27 cellular contexts compared by ENCODE assay signal in the genomic region with DNA sequence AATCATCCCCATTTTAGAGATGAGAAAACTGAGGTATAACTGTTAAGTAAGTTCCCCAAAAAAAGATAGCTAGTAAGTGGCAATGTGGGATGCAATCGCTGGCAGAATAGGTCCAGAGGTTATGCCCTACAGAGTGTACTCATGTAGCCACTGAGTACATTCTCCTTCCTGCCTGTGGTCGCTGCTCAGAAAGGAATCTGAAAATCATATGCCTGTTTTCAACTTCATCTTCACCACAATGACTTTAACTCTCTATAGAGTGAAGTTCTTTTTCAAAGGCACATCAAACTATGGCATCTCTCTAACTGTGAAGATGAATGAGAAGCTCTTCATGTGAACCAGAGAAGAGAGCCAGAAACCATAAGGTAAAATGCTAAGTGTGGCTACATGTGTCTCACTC.
"Had no signal": no experiment of that assay in that cellular context is flagged by ENCODE, and none has a peak within 500 bp of the region (broad histone marks: within the 10 kb centered on the region; RNA-seq: fewer than 3 reads in every experiment).

No MANE protein-coding gene starts in this region.

- H3K36me3 ChIP-seq: breast epithelium, colonic mucosa had no signal

- DNase-seq: activated B cell treated with CpG ODN at 0.5 μM for 24 hours; activated CD4-positive, alpha-beta memory T cell treated with anti-CD3 and anti-CD28 coated beads for 36 hours; activated CD4-positive, alpha-beta T cell treated with anti-CD3 and anti-CD28 coated beads for 1 hour; activated CD8-positive, alpha-beta memory T cell treated with anti-CD3 and anti-CD28 coated beads for 24 hours; activated effector memory CD4-positive, alpha-beta T cell treated with anti-CD3 and anti-CD28 coated beads, Interleukin-2, amount 50 U/mL, for 16 hours; activated naive CD4-positive, alpha-beta T cell treated with anti-CD3 and anti-CD28 coated beads for 36 hours; activated naive CD8-positive, alpha-beta T cell treated with anti-CD3 and anti-CD28 coated beads for 36 hours; aorta; caudate nucleus; colonic mucosa; Kasumi-1; KBM-7; MV-4-11; NCI-H1092 treated with DMSO at 0.1 percent for 48 hours; NCI-H1417 treated with DMSO at 0.1 percent for 48 hours; NCI-H1694; NCI-H2029; NCI-H2107; NCI-H2171 treated with DMSO at 0.1 percent for 48 hours; NCI-H226; NCI-H526; NCI-H774; SIG-M5; T-helper 17 cell; T1000 had no signal

- H3K4me3 Mint-ChIP-seq: activated B cell treated with CpG ODN at 0.5 μM for 24 hours; activated CD4-positive, alpha-beta memory T cell treated with anti-CD3 and anti-CD28 coated beads for 36 hours; activated naive CD4-positive, alpha-beta T cell treated with anti-CD3 and anti-CD28 coated beads for 36 hours; activated naive CD8-positive, alpha-beta T cell treated with anti-CD3 and anti-CD28 coated beads for 36 hours; activated T-helper 1 cell treated with anti-CD3 and anti-CD28 coated beads, Interleukin-12 subunit alpha, Interleukin-12 subunit beta, Interleukin-2, Interleukin-4 antibody, amounts not matched to agents 30 ng/mL and 10 ng/mL and 1 ng/mL, durations not matched to agents 14 hours and 24 hours and 36 hours; T-helper 17 cell had no signal

- H3K27me3 ChIP-seq: breast epithelium, colonic mucosa had no signal

- H3K4me3 ChIP-seq: breast epithelium, colonic mucosa had no signal

- H3K27ac Mint-ChIP-seq: activated B cell treated with CpG ODN at 0.5 μM for 24 hours; activated CD4-positive, alpha-beta memory T cell treated with anti-CD3 and anti-CD28 coated beads for 36 hours; activated naive CD4-positive, alpha-beta T cell treated with anti-CD3 and anti-CD28 coated beads for 36 hours; activated naive CD8-positive, alpha-beta T cell treated with anti-CD3 and anti-CD28 coated beads for 36 hours; activated T-helper 1 cell treated with anti-CD3 and anti-CD28 coated beads, Interleukin-12 subunit alpha, Interleukin-12 subunit beta, Interleukin-2, Interleukin-4 antibody, amounts not matched to agents 30 ng/mL and 10 ng/mL and 1 ng/mL, durations not matched to agents 14 hours and 24 hours and 36 hours; T-helper 17 cell had no signal

- H3K4me1 Mint-ChIP-seq: activated B cell treated with CpG ODN at 0.5 μM for 24 hours had no signal

- ATAC-seq: T-helper 17 cell had no signal

- H3K36me3 Mint-ChIP-seq: activated CD4-positive, alpha-beta memory T cell treated with anti-CD3 and anti-CD28 coated beads for 36 hours; activated naive CD8-positive, alpha-beta T cell treated with anti-CD3 and anti-CD28 coated beads for 36 hours had no signal

- H3K27me3 Mint-ChIP-seq: activated B cell treated with CpG ODN at 0.5 μM for 24 hours; activated CD4-positive, alpha-beta memory T cell treated with anti-CD3 and anti-CD28 coated beads for 36 hours; activated naive CD8-positive, alpha-beta T cell treated with anti-CD3 and anti-CD28 coated beads for 36 hours; T-helper 17 cell had no signal

- H3K9me3 ChIP-seq: breast epithelium, colonic mucosa had no signal

- H3K9me3 Mint-ChIP-seq: activated B cell treated with CpG ODN at 0.5 μM for 24 hours; activated CD4-positive, alpha-beta memory T cell treated with anti-CD3 and anti-CD28 coated beads for 36 hours; activated naive CD4-positive, alpha-beta T cell treated with anti-CD3 and anti-CD28 coated beads for 36 hours; activated naive CD8-positive, alpha-beta T cell treated with anti-CD3 and anti-CD28 coated beads for 36 hours; activated T-helper 1 cell treated with anti-CD3 and anti-CD28 coated beads, Interleukin-12 subunit alpha, Interleukin-12 subunit beta, Interleukin-2, Interleukin-4 antibody, amounts not matched to agents 30 ng/mL and 10 ng/mL and 1 ng/mL, durations not matched to agents 14 hours and 24 hours and 36 hours had no signal
